Comparison of ENCODE assay signal across 34 cellular contexts in genomic region chr1:236469466-236469865, GRCh38.
"Had no signal": no experiment of that assay in that cellular context is flagged by ENCODE, and none has a peak within 500 bp of the region (broad histone marks: within the 10 kb centered on the region; RNA-seq: fewer than 3 reads in every experiment).

No MANE protein-coding gene starts in this region.

- H3K9me3 ChIP-seq: MG63 had no signal

- H3K27ac ChIP-seq: KMS-11 had no signal

- H3K9ac ChIP-seq: KMS-11 had no signal

- H3K36me3 ChIP-seq: MG63 had no signal

- H3K4me3 ChIP-seq: MG63 had no signal

- DNase-seq: Karpas-422, Kasumi-1, MG63, MM.1S, MV-4-11, NCI-H1048, NCI-H1092, NCI-H1092 treated with DMSO at 0.1 percent for 48 hours, NCI-H1105, NCI-H1105 treated with DMSO at 0.1 percent for 48 hours, NCI-H1417, NCI-H1417 treated with DMSO at 0.1 percent for 48 hours, NCI-H1436, NCI-H1436 treated with DMSO at 0.1 percent for 48 hours, NCI-H146, NCI-H1694, NCI-H1694 treated with DMSO at 0.1 percent for 48 hours, NCI-H187, NCI-H187 treated with DMSO at 0.1 percent for 48 hours, NCI-H1930, NCI-H2029, NCI-H2029 treated with DMSO at 0.1 percent for 48 hours, NCI-H2081, NCI-H2081 treated with DMSO at 0.1 percent for 48 hours, NCI-H2107, NCI-H2171, NCI-H2171 treated with DMSO at 0.1 percent for 48 hours, NCI-H2227 treated with DMSO at 0.1 percent for 48 hours, NCI-H226, NCI-H345, NCI-H446, NCI-H446 treated with DMSO at 0.1 percent for 48 hours, NCI-H510A had no signal

- H3K4me2 ChIP-seq: KMS-11 had no signal
